Comparison of ENCODE assay signal across 8 cellular contexts in genomic region chrX:48697182-48697727, GRCh38. TPM values are rescaled to one million over a fixed set of nuclear protein-coding genes. Genes with fewer than 3 reads are reported as not detected.
A peak's percentile ranks its signal among the peaks of the same experiment; 100 is the strongest.
DNase-seq lines count a peak whose midpoint lies in the region; TF ChIP-seq lines count a peak whose summit lies in the region.

No MANE protein-coding gene starts in this region.

- no peaks in the 10 kb centered on the region for H3K9me3 ChIP-seq in MG63
- H3K9me3 ChIP-seq in duodenal mucosa (ENCODE audit: control insufficient read depth in 1 of 2, low read length in 2 of 2) = no peaks in the 10 kb centered on the region
- H3K9me3 ChIP-seq in neural progenitor cell (ENCODE audit: low read depth) = no peaks in the 10 kb centered on the region

- H3K27me3 ChIP-seq in MG63 (no peaks in the 10 kb centered on the region), duodenal mucosa (ENCODE audit: control insufficient read depth in 1 of 2, insufficient read depth in 2 of 2, low read length in 2 of 2) (no peaks in the 10 kb centered on the region), neural progenitor cell (peaks cover 5% of the 10 kb centered on the region)

- peaks cover 3% of the 10 kb centered on the region for H3K36me3 Mint-ChIP-seq in neural progenitor cell

- DNase-seq in NCI-H146 (lab: John Stamatoyannopoulos, UW) (peak; percentile 24), NCI-H146 treated with DMSO at 0.1 percent for 48 hours (lab: John Stamatoyannopoulos, UW; ENCODE audit: unreplicated experiment) (no peak), MG63 (no peak), neural progenitor cell (ENCODE audit: low spot score) (no peak), MV-4-11 (lab: John Stamatoyannopoulos, UW) (no peak), KG1 (lab: John Stamatoyannopoulos, UW) (no peak)
- no peak for DNase-seq in stimulated activated CD4-positive, alpha-beta T cell treated with anti-CD3 and anti-CD28 coated beads, Interleukin-1b, Interleukin-23, amount 100 ng/mL, for 48 hours

- peaks cover 16% of the 10 kb centered on the region for H3K9me3 Mint-ChIP-seq in neural progenitor cell

- peaks cover 18% of the 10 kb centered on the region for H3K4me1 Mint-ChIP-seq in neural progenitor cell

- H3K36me3 ChIP-seq in MG63 (peaks cover 4% of the 10 kb centered on the region), duodenal mucosa (ENCODE audit: control insufficient read depth in 1 of 2, insufficient read depth in 2 of 2, low read length in 2 of 2) (peaks cover 18 to 20% of the 10 kb centered on the region in 2 donors), neural progenitor cell (no peaks in the 10 kb centered on the region)

- H3K9ac ChIP-seq in duodenal mucosa (ENCODE audit: low read depth in 1 of 2, low read length in 2 of 2) (peak overlapping the region in 1 of 2 donors; percentile 63), neural progenitor cell (peak overlapping the region; percentile 89)

- H3K4me1 ChIP-seq in duodenal mucosa (ENCODE audit: control insufficient read depth in 1 of 2, insufficient read depth in 2 of 2, low read length in 2 of 2) (peaks cover 13 to 15% of the 10 kb centered on the region in 2 donors), neural progenitor cell (peaks cover 17% of the 10 kb centered on the region)

- no peaks in the 10 kb centered on the region for H4K20me1 ChIP-seq in neural progenitor cell (ENCODE audit: low read depth)

- H3K4me3 ChIP-seq in MG63 = peak overlapping the region; percentile 63
- H3K4me3 ChIP-seq in duodenal mucosa (ENCODE audit: low read depth in 1 of 2, low read length in 2 of 2) = peak overlapping the region; percentile 62 to 68
- peak overlapping the region; percentile 80 for H3K4me3 ChIP-seq in neural progenitor cell

- peak overlapping the region; percentile 19 for H3K27ac Mint-ChIP-seq in neural progenitor cell

- H3F3A ChIP-seq in neural progenitor cell (ENCODE audit: low read depth) = peaks cover 27% of the 10 kb centered on the region

- H3K27ac ChIP-seq in duodenal mucosa (ENCODE audit: low read depth, low read length) (no peak overlapping the region), neural progenitor cell (no peak overlapping the region)

- H3K79me2 ChIP-seq in neural progenitor cell (ENCODE audit: low read depth) = peaks cover 29% of the 10 kb centered on the region

- H3K27me3 Mint-ChIP-seq in neural progenitor cell (ENCODE audit: insufficient read depth, low read depth) = peaks cover 5% of the 10 kb centered on the region

- no peak for TF ChIP-seq CTCF in neural progenitor cell (IDR thresholded peaks at IDR 0.05)

- H3K4me3 Mint-ChIP-seq in neural progenitor cell = peak overlapping the region; percentile 87

- H3K4me2 ChIP-seq in neural progenitor cell = peak overlapping the region; percentile 79

- no peak overlapping the region for H2AFZ ChIP-seq in neural progenitor cell (replicated peaks)

RNA-seq across cellular contexts. Expression of gene SUV39H1, which starts 0.7 kb away (rescaled TPM):
- 4.1 and 13.3 TPM in 2 replicates for total RNA-seq in MG63 (2014; rRNA removed; shearing (Covaris generic); ENCODE audit: low replicate concordance)
- total RNA-seq in neural progenitor cell (ENCODE audit: low replicate concordance) = 9.4 and 13.9 TPM in 2 replicates

RNA-seq across cellular contexts. Expression of gene WAS, which starts 13.7 kb away (rescaled TPM):
- total RNA-seq in MG63 (2014; rRNA removed; shearing (Covaris generic); ENCODE audit: low replicate concordance) = 0.79 TPM in 1 of 2 replicates, not detected in the other
- 0.37 TPM in 1 of 2 replicates, not detected in the other for total RNA-seq in neural progenitor cell (ENCODE audit: low replicate concordance)
